ENCODE assay signal across 1 cellular context in the genomic region with DNA sequence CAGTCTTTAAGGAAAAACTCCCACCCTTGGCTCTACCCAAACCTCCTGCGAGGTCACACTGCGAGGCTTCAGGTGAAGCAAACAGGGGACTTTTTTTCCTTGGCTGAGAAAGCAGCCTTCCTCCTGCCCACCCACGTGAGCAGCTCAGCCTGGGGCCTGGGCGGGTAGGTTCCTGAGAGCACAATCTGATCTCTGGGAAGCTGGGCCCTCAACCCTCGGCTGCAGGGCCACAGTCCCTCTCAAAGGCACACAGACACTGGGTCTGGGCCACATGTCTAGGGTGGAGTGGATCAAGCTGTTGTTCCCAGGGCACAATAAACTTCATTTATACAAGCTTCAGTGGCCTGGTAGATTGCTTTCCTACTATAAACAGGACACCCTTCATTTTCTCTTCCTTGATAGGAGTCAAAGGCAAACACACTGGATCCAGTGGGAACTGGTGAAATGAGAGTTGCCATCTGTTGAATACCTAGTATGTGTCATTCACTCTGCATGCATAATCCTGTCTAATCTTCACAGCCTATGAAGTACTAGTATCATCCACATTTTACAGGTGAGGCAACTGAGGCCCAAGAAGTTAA.
TF ChIP-seq lines count a peak whose summit lies in the region.

No MANE protein-coding gene starts in this region.

TF ChIP-seq in GM12878, 131 proteins besides CTCF, POLR2A, EP300 and RAD21 (continued from another document):
- TF ChIP-seq, protein P1, sequence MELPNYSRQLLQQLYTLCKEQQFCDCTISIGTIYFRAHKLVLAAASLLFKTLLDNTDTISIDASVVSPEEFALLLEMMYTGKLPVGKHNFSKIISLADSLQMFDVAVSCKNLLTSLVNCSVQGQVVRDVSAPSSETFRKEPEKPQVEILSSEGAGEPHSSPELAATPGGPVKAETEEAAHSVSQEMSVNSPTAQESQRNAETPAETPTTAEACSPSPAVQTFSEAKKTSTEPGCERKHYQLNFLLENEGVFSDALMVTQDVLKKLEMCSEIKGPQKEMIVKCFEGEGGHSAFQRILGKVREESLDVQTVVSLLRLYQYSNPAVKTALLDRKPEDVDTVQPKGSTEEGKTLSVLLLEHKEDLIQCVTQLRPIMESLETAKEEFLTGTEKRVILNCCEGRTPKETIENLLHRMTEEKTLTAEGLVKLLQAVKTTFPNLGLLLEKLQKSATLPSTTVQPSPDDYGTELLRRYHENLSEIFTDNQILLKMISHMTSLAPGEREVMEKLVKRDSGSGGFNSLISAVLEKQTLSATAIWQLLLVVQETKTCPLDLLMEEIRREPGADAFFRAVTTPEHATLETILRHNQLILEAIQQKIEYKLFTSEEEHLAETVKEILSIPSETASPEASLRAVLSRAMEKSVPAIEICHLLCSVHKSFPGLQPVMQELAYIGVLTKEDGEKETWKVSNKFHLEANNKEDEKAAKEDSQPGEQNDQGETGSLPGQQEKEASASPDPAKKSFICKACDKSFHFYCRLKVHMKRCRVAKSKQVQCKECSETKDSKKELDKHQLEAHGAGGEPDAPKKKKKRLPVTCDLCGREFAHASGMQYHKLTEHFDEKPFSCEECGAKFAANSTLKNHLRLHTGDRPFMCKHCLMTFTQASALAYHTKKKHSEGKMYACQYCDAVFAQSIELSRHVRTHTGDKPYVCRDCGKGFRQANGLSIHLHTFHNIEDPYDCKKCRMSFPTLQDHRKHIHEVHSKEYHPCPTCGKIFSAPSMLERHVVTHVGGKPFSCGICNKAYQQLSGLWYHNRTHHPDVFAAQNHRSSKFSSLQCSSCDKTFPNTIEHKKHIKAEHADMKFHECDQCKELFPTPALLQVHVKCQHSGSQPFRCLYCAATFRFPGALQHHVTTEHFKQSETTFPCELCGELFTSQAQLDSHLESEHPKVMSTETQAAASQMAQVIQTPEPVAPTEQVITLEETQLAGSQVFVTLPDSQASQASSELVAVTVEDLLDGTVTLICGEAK (IDR thresholded peaks at IDR 0.05; ENCODE audit: borderline replicate concordance): no peak
- TF ChIP-seq, protein P2, sequence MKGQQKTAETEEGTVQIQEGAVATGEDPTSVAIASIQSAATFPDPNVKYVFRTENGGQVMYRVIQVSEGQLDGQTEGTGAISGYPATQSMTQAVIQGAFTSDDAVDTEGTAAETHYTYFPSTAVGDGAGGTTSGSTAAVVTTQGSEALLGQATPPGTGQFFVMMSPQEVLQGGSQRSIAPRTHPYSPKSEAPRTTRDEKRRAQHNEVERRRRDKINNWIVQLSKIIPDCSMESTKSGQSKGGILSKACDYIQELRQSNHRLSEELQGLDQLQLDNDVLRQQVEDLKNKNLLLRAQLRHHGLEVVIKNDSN (IDR thresholded peaks at IDR 0.05; ENCODE audit: borderline replicate concordance, extremely low read length, insufficient read depth, low read depth, low read length): peak; percentile 42
- TF ChIP-seq, protein P3, sequence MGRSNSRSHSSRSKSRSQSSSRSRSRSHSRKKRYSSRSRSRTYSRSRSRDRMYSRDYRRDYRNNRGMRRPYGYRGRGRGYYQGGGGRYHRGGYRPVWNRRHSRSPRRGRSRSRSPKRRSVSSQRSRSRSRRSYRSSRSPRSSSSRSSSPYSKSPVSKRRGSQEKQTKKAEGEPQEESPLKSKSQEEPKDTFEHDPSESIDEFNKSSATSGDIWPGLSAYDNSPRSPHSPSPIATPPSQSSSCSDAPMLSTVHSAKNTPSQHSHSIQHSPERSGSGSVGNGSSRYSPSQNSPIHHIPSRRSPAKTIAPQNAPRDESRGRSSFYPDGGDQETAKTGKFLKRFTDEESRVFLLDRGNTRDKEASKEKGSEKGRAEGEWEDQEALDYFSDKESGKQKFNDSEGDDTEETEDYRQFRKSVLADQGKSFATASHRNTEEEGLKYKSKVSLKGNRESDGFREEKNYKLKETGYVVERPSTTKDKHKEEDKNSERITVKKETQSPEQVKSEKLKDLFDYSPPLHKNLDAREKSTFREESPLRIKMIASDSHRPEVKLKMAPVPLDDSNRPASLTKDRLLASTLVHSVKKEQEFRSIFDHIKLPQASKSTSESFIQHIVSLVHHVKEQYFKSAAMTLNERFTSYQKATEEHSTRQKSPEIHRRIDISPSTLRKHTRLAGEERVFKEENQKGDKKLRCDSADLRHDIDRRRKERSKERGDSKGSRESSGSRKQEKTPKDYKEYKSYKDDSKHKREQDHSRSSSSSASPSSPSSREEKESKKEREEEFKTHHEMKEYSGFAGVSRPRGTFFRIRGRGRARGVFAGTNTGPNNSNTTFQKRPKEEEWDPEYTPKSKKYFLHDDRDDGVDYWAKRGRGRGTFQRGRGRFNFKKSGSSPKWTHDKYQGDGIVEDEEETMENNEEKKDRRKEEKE (IDR thresholded peaks at IDR 0.05): no peak
- TF ChIP-seq POLR2AphosphoS2 (IDR thresholded peaks at IDR 0.05; ENCODE audit: low read depth, low read length) (peak; percentile 74), SIX5 (IDR thresholded peaks at IDR 0.05; ENCODE audit: low read depth, low read length, severe bottlenecking) (no peak), RAD51 (IDR thresholded peaks at IDR 0.05) (peak; percentile 71), MXI1 (IDR thresholded peaks at IDR 0.05; ENCODE audit: low read depth, low read length) (peak; percentile 76), CHD2 (IDR thresholded peaks at IDR 0.05; ENCODE audit: borderline replicate concordance, low read depth, low read length) (0 out of 2 replicates have a peak, but pooled peaks have one; percentile 30), TAF1 (IDR thresholded peaks at IDR 0.05; ENCODE audit: borderline replicate concordance, low read depth, low read length) (peak; percentile 18; the same call in 1 of the 2 replicates), HDGF (IDR thresholded peaks at IDR 0.05) (no peak), BHLHE40 (IDR thresholded peaks at IDR 0.05; ENCODE audit: borderline replicate concordance in 1 of 2, low read depth in 2 of 2, low read length in 1 of 2) (peak; percentile 46 to 65), MEF2A (IDR thresholded peaks at IDR 0.05; ENCODE audit: insufficient read depth, low read depth, low read length) (no peak), SPI1 (IDR thresholded peaks at IDR 0.05; ENCODE audit: borderline replicate concordance, insufficient read depth, low read depth, low read length) (no peak)
- TF ChIP-seq, protein P4, sequence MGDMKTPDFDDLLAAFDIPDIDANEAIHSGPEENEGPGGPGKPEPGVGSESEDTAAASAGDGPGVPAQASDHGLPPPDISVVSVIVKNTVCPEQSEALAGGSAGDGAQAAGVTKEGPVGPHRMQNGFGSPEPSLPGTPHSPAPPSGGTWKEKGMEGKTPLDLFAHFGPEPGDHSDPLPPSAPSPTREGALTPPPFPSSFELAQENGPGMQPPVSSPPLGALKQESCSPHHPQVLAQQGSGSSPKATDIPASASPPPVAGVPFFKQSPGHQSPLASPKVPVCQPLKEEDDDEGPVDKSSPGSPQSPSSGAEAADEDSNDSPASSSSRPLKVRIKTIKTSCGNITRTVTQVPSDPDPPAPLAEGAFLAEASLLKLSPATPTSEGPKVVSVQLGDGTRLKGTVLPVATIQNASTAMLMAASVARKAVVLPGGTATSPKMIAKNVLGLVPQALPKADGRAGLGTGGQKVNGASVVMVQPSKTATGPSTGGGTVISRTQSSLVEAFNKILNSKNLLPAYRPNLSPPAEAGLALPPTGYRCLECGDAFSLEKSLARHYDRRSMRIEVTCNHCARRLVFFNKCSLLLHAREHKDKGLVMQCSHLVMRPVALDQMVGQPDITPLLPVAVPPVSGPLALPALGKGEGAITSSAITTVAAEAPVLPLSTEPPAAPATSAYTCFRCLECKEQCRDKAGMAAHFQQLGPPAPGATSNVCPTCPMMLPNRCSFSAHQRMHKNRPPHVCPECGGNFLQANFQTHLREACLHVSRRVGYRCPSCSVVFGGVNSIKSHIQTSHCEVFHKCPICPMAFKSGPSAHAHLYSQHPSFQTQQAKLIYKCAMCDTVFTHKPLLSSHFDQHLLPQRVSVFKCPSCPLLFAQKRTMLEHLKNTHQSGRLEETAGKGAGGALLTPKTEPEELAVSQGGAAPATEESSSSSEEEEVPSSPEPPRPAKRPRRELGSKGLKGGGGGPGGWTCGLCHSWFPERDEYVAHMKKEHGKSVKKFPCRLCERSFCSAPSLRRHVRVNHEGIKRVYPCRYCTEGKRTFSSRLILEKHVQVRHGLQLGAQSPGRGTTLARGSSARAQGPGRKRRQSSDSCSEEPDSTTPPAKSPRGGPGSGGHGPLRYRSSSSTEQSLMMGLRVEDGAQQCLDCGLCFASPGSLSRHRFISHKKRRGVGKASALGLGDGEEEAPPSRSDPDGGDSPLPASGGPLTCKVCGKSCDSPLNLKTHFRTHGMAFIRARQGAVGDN (IDR thresholded peaks at IDR 0.05): peak; percentile 34; the same call in 1 of the 2 replicates
- TF ChIP-seq, protein P5, sequence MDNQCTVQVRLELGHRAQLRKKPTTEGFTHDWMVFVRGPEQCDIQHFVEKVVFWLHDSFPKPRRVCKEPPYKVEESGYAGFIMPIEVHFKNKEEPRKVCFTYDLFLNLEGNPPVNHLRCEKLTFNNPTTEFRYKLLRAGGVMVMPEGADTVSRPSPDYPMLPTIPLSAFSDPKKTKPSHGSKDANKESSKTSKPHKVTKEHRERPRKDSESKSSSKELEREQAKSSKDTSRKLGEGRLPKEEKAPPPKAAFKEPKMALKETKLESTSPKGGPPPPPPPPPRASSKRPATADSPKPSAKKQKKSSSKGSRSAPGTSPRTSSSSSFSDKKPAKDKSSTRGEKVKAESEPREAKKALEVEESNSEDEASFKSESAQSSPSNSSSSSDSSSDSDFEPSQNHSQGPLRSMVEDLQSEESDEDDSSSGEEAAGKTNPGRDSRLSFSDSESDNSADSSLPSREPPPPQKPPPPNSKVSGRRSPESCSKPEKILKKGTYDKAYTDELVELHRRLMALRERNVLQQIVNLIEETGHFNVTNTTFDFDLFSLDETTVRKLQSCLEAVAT (IDR thresholded peaks at IDR 0.05): no peak
- TF ChIP-seq, protein P6, sequence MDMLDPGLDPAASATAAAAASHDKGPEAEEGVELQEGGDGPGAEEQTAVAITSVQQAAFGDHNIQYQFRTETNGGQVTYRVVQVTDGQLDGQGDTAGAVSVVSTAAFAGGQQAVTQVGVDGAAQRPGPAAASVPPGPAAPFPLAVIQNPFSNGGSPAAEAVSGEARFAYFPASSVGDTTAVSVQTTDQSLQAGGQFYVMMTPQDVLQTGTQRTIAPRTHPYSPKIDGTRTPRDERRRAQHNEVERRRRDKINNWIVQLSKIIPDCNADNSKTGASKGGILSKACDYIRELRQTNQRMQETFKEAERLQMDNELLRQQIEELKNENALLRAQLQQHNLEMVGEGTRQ (IDR thresholded peaks at IDR 0.05; ENCODE audit: borderline replicate concordance, low read depth, low read length): peak; percentile 12
